Comparison of ENCODE assay signal across 1 cellular context in genomic region chr18:9475643-9476580, GRCh38.
A peak's percentile ranks its signal among the peaks of the same experiment; 100 is the strongest.
TF ChIP-seq lines count a peak whose summit lies in the region.

No MANE protein-coding gene starts in this region.

TF ChIP-seq in HepG2, 621 proteins besides CTCF, POLR2A, EP300 and RAD21 (continued from another document and continues in another):
- TF ChIP-seq ZNF318 (CRISPR knock-in tag; IDR thresholded peaks at IDR 0.05) (no peak), ZNF264 (CRISPR knock-in tag; IDR thresholded peaks at IDR 0.05) (no peak), YY1 (IDR thresholded peaks at IDR 0.05; ENCODE audit: insufficient read depth, insufficient replicate concordance, low read depth, low read length) (no peak), ZNF382 (CRISPR knock-in tag; IDR thresholded peaks at IDR 0.05; ENCODE audit: borderline replicate concordance) (no peak), RNF2 (conservative IDR thresholded peaks at IDR 0.05; ENCODE audit: low read depth) (no peak), SRY (CRISPR knock-in tag; IDR thresholded peaks at IDR 0.05) (peak; percentile 60), ZNF773 (CRISPR knock-in tag; IDR thresholded peaks at IDR 0.05; ENCODE audit: borderline replicate concordance) (peak; percentile 55; the same call in 1 of the 2 replicates), ZNF687 (CRISPR knock-in tag; IDR thresholded peaks at IDR 0.05) (peak; percentile 15), ZNF251 (CRISPR knock-in tag; IDR thresholded peaks at IDR 0.05) (no peak), SAFB2 (CRISPR knock-in tag; IDR thresholded peaks at IDR 0.05; ENCODE audit: borderline replicate concordance, low read depth) (no peak), GABPB1 (CRISPR knock-in tag; IDR thresholded peaks at IDR 0.05) (no peak), ZNF232 (CRISPR knock-in tag; IDR thresholded peaks at IDR 0.05; ENCODE audit: borderline replicate concordance) (0 out of 2 replicates have a peak, but pooled peaks have one; percentile 11), ZNF770 (CRISPR knock-in tag; IDR thresholded peaks at IDR 0.05) (peak; percentile 65; the same call in 1 of the 2 replicates), TFDP2 (CRISPR knock-in tag; IDR thresholded peaks at IDR 0.05) (0 out of 2 replicates have a peak, but pooled peaks have one; percentile 6), CCDC6 (CRISPR knock-in tag; IDR thresholded peaks at IDR 0.05) (no peak; the same call in 1 of the 2 replicates), KDM5A (IDR thresholded peaks at IDR 0.05; ENCODE audit: borderline replicate concordance, low read length) (peak; percentile 59; the same call in 1 of the 2 replicates), POLR2AphosphoS2 (IDR thresholded peaks at IDR 0.05; ENCODE audit: low read depth, low read length) (no peak), ZSCAN12 (CRISPR knock-in tag; IDR thresholded peaks at IDR 0.05) (0 out of 2 replicates have a peak, but pooled peaks have one; percentile 53), ZNF704 (CRISPR knock-in tag; IDR thresholded peaks at IDR 0.05; ENCODE audit: borderline replicate concordance) (no peak), MLX (CRISPR knock-in tag; IDR thresholded peaks at IDR 0.05) (no peak), KAT7 (CRISPR knock-in tag; IDR thresholded peaks at IDR 0.05; ENCODE audit: borderline replicate concordance) (0 out of 2 replicates have a peak, but pooled peaks have one; percentile 38), ZNF343 (CRISPR knock-in tag; IDR thresholded peaks at IDR 0.05) (no peak), YEATS4 (CRISPR knock-in tag; IDR thresholded peaks at IDR 0.05; ENCODE audit: borderline replicate concordance) (peak; percentile 69), ZFP36L2 (CRISPR knock-in tag; IDR thresholded peaks at IDR 0.05) (no peak), ZNF512 (CRISPR knock-in tag; IDR thresholded peaks at IDR 0.05) (no peak), ZNF138 (CRISPR knock-in tag; IDR thresholded peaks at IDR 0.05; ENCODE audit: low read depth) (no peak), ZNF747 (CRISPR knock-in tag; IDR thresholded peaks at IDR 0.05; ENCODE audit: borderline replicate concordance) (0 out of 2 replicates have a peak, but pooled peaks have one; percentile 28), ZNF691 (CRISPR knock-in tag; IDR thresholded peaks at IDR 0.05; ENCODE audit: borderline replicate concordance, low read depth) (peak; percentile 20), MIER3 (CRISPR knock-in tag; IDR thresholded peaks at IDR 0.05; ENCODE audit: borderline replicate concordance) (0 out of 2 replicates have a peak, but pooled peaks have one; percentile 3), HINFP (CRISPR knock-in tag; IDR thresholded peaks at IDR 0.05; ENCODE audit: low read depth) (peak; percentile 12; the same call in 1 of the 2 replicates), IRF1 (CRISPR knock-in tag; IDR thresholded peaks at IDR 0.05; ENCODE audit: low read depth) (no peak), ZMYM4 (CRISPR knock-in tag; IDR thresholded peaks at IDR 0.05) (peak; percentile 9; the same call in 1 of the 2 replicates), TBX2 (CRISPR knock-in tag; IDR thresholded peaks at IDR 0.05; ENCODE audit: borderline replicate concordance) (0 out of 2 replicates have a peak, but pooled peaks have one; percentile 6)
